Comparison of ENCODE assay signal across 8 cellular contexts in genomic region chr9:133417541-133418461, GRCh38. TPM values are rescaled to one million over a fixed set of nuclear protein-coding genes. Genes with fewer than 3 reads are reported as not detected.
A peak's percentile ranks its signal among the peaks of the same experiment; 100 is the strongest.
DNase-seq lines count a peak whose midpoint lies in the region; ATAC-seq, FAIRE-seq and TF ChIP-seq lines count a peak whose summit lies in the region.

TSS of gene REXO4 (minus strand) at chr9:133418010. CDS start at chr9:133417844, 166 bp downstream.

- DNase-seq in A549 (ENCODE audit: low read depth in 1 of 2, low spot score in 1 of 2) (peak; percentile 73 to 89), NCI-H226 (peak; percentile 90), caudate nucleus (lab: John Stamatoyannopoulos, UW) (peak in 60 of 61 donors; percentile 28 to 94 (median 77)), keratinocyte (ENCODE audit: low read depth, low spot score) (peak; percentile 53)
- DNase-seq in activated CD4-positive, CD25-positive, alpha-beta regulatory T cell (lab: John Stamatoyannopoulos, UW) = peak; percentile 66 to 76 (median 70)
- DNase-seq in stimulated activated CD4-positive, alpha-beta T cell treated with anti-CD3 and anti-CD28 coated beads, Interleukin-12 subunit alpha, Interleukin-12 subunit beta, amount 100 ng/mL, for 48 hours (ENCODE audit: low read depth in 2 of 3, low spot score in 1 of 3) = peak; percentile 84 to 85 (median 84)

- peaks cover 4 to 25% of the 10 kb centered on the region in 2 experiments for H3K36me3 ChIP-seq in keratinocyte (ENCODE audit: control insufficient read depth in 2 of 2, extremely low read depth in 1 of 2, insufficient read depth in 2 of 2, low read length in 2 of 2)

- no peaks in the 10 kb centered on the region for H4K20me1 ChIP-seq in keratinocyte (ENCODE audit: control insufficient read depth, extremely low read depth, insufficient read depth, low read length)

- ATAC-seq in A549 = peak; percentile 89 to 96
- peak; percentile 59 for ATAC-seq in GM18520 (IDR thresholded peaks at IDR 0.05; ENCODE audit: unreplicated experiment)
- ATAC-seq in HG03066 (IDR thresholded peaks at IDR 0.05; ENCODE audit: low read depth, unreplicated experiment) = peak; percentile 71

- H3K4me2 ChIP-seq in A549 (peak within 1 kb of the TSS; percentile 71), keratinocyte (ENCODE audit: control insufficient read depth, extremely low read depth, insufficient read depth, low read depth, low read length) (peak within 1 kb of the TSS; percentile 84)

- TF ChIP-seq EP300 in A549 (IDR thresholded peaks at IDR 0.05) = no peak

- TF ChIP-seq CTCF in A549 (IDR thresholded peaks at IDR 0.05) (no peak), keratinocyte (optimal IDR thresholded peaks at IDR 0.05 in 1 of 3, IDR thresholded peaks at IDR 0.05 in 1 of 3, conservative IDR thresholded peaks at IDR 0.05 in 1 of 3; ENCODE audit: extremely low read depth in 1 of 3, insufficient read depth in 2 of 3, low read length in 3 of 3) (no peak)

- POLR2A ChIA-PET in A549 (lab: Yijun Ruan, JAX) = interaction anchor here (0.9 to 2.3 kb wide), 2 partner anchors 41 to 42 kb away, joined by 3 to 9 read pairs; partner anchors contain the start of gene CACFD1

- H3K9me3 ChIP-seq in A549 (no peaks in the 10 kb centered on the region), keratinocyte (ENCODE audit: control insufficient read depth, low read depth, low read length) (no peaks in the 10 kb centered on the region)

- peak within 1 kb of the TSS; percentile 82 for H3K9ac ChIP-seq in keratinocyte (ENCODE audit: control insufficient read depth, extremely low read depth, insufficient read depth, low read length)

- no peak for TF ChIP-seq RAD21 in A549 (conservative IDR thresholded peaks at IDR 0.05 in 1 of 2, IDR thresholded peaks at IDR 0.05 in 1 of 2)

- dilution Hi-C loops in keratinocyte (cut with MboI; ENCODE audit: extremely low pct_ligation_motif_present, low sequenced_read_pairs) = no loop called here

- FAIRE-seq in A549 (lab: Jason Lieb, UNC) (no peak), keratinocyte (lab: Jason Lieb, UNC) (no peak)

- no peaks in the 10 kb centered on the region for H3K27me3 ChIP-seq in keratinocyte (ENCODE audit: control insufficient read depth, extremely low read depth, insufficient read depth, low read length)

- CTCF ChIA-PET in A549 (lab: Yijun Ruan, JAX) = interaction anchor here (1.0 to 6.5 kb wide), 5 partner anchors 9 to 69 kb away, joined by 3 to 45 read pairs (median 5); no protein-coding TSS in a partner anchor

- peaks cover 42% of the 10 kb centered on the region for H3K79me2 ChIP-seq in keratinocyte (ENCODE audit: control insufficient read depth, insufficient read depth, low read length)

- H3K27ac ChIP-seq in A549 (peak within 1 kb of the TSS; percentile 92 to 93), caudate nucleus (ENCODE audit: low read depth, low read length) (peak within 1 kb of the TSS; percentile 90), keratinocyte (ENCODE audit: control insufficient read depth, insufficient read depth, low read length) (peak within 1 kb of the TSS; percentile 62)

- peak within 1 kb of the TSS; percentile 66 for H2AFZ ChIP-seq in keratinocyte (ENCODE audit: control insufficient read depth, low read length)

- H3K9me1 ChIP-seq in keratinocyte (ENCODE audit: control insufficient read depth, extremely low read depth, insufficient read depth, low read length) = no peaks in the 10 kb centered on the region

- WGBS in A549 (ENCODE audit: missing lambda C conversion rate) = 3% methylated on average over 41 of the region's 75 CpGs

- peak within 1 kb of the TSS; percentile 98 for H3K4me3 ChIP-seq in A549
- H3K4me3 ChIP-seq in keratinocyte (ENCODE audit: control insufficient read depth in 2 of 3, extremely low read depth in 1 of 3, insufficient read depth in 2 of 3, low read depth in 1 of 3, low read length in 3 of 3) = peak within 1 kb of the TSS; percentile 67 to 97 (median 90)

- TF ChIP-seq POLR2A in A549 (IDR thresholded peaks at IDR 0.05; ENCODE audit: low read length) = peak; percentile 40; the same call in 1 of the 2 replicates

- H3K4me1 ChIP-seq in A549 (peaks cover 14% of the 10 kb centered on the region; the same call in 1 of the 3 replicates), keratinocyte (ENCODE audit: control insufficient read depth, extremely low read depth, insufficient read depth, low read length) (peaks cover 14% of the 10 kb centered on the region)

TF ChIP-seq in A549, 52 proteins besides CTCF, POLR2A, EP300 and RAD21 (continues in another document):
- peak; percentile 98 for TF ChIP-seq MAX (IDR thresholded peaks at IDR 0.05)
- TF ChIP-seq RFX5 (IDR thresholded peaks at IDR 0.05) = no peak
- no peak for TF ChIP-seq REST (IDR thresholded peaks at IDR 0.05)
- no peak for TF ChIP-seq EHF (CRISPR knock-in tag; IDR thresholded peaks at IDR 0.05)
- peak; percentile 26; the same call in 1 of the 2 replicates for TF ChIP-seq ZC3H11A (IDR thresholded peaks at IDR 0.05)
- peak; percentile 22; the same call in 1 of the 2 replicates for TF ChIP-seq HMGXB4 (CRISPR knock-in tag; IDR thresholded peaks at IDR 0.05; ENCODE audit: borderline replicate concordance)
- TF ChIP-seq HEYL (CRISPR knock-in tag; IDR thresholded peaks at IDR 0.05) = no peak
- peak; percentile 97 for TF ChIP-seq BHLHE40 (IDR thresholded peaks at IDR 0.05; ENCODE audit: low read depth, low read length)
- TF ChIP-seq HOXB5 (CRISPR knock-in tag; IDR thresholded peaks at IDR 0.05) = no peak
- no peak for TF ChIP-seq NR3C1 (IDR thresholded peaks at IDR 0.05)
- peak; percentile 67 to 96; a peak in 3 of 5 replicates for TF ChIP-seq JUN (IDR thresholded peaks at IDR 0.05)
- no peak for TF ChIP-seq MAFK (IDR thresholded peaks at IDR 0.05; ENCODE audit: partially characterized antibody)
- TF ChIP-seq ESRRA (IDR thresholded peaks at IDR 0.05; ENCODE audit: borderline replicate concordance, low read length) = no peak
- TF ChIP-seq RCOR1 (IDR thresholded peaks at IDR 0.05; ENCODE audit: low read depth, low read length) = no peak

RNA-seq across cellular contexts. Expression of gene REXO4, which starts in this region (rescaled TPM):
- polyA plus RNA-seq in A549 (2011; rRNA removed) (20.6 and 25.8 TPM in 2 replicates), A549 (2017; fragmentation: RNase III; extraction: RNeasy Plus Mini Kit Qiagen cat#74134 plus additional on column Dnase treatment) (30.3 to 31.7 TPM (median 31.0 TPM) in 3 replicates), keratinocyte (18.8 to 23.9 TPM (median 21.5 TPM) in 3 replicates)
- 30.5 and 32.8 TPM in 2 replicates for polyA plus RNA-seq in A549 (2012; cell fraction: cytosol; rRNA removed)
- polyA plus RNA-seq in A549 (2012; cell fraction: nucleus; rRNA removed) = 23.8 and 25.0 TPM in 2 replicates
- polyA minus RNA-seq in A549 (2011; rRNA and poly(A)+ RNA removed) = 12.6 and 13.4 TPM in 2 replicates
- polyA plus RNA-seq in keratinocyte (2011; ENCODE audit: low read depth) = 15.1 TPM
- polyA plus RNA-seq in keratinocyte (2011; cell fraction: cytosol; rRNA removed) = 15.5 and 26.4 TPM in 2 replicates
- polyA plus RNA-seq in keratinocyte (2011; cell fraction: nucleus; rRNA removed) = 20.1 and 21.4 TPM in 2 replicates
- polyA plus RNA-seq in keratinocyte (2012; ENCODE audit: low replicate concordance) = 13.4 and 27.1 TPM in 2 replicates
- polyA minus RNA-seq in keratinocyte = 13.0 to 13.8 TPM (median 13.4 TPM) in 3 replicates
- polyA minus RNA-seq in keratinocyte (2011; cell fraction: cytosol; rRNA and poly(A)+ RNA removed) = 27.4 TPM
- 8.5 and 9.0 TPM in 2 replicates for polyA minus RNA-seq in keratinocyte (2011; cell fraction: nucleus; rRNA and poly(A)+ RNA removed)

Comparison
In these comparisons a context has a peak if more than half of its experiments do, and no peak if none do; other contexts are left out.
1. Peak in every context shown above with its lines: DNase-seq, ATAC-seq, H3K4me3 ChIP-seq and H3K27ac ChIP-seq.